1 cellular context compared by ENCODE assay signal in the genomic region with DNA sequence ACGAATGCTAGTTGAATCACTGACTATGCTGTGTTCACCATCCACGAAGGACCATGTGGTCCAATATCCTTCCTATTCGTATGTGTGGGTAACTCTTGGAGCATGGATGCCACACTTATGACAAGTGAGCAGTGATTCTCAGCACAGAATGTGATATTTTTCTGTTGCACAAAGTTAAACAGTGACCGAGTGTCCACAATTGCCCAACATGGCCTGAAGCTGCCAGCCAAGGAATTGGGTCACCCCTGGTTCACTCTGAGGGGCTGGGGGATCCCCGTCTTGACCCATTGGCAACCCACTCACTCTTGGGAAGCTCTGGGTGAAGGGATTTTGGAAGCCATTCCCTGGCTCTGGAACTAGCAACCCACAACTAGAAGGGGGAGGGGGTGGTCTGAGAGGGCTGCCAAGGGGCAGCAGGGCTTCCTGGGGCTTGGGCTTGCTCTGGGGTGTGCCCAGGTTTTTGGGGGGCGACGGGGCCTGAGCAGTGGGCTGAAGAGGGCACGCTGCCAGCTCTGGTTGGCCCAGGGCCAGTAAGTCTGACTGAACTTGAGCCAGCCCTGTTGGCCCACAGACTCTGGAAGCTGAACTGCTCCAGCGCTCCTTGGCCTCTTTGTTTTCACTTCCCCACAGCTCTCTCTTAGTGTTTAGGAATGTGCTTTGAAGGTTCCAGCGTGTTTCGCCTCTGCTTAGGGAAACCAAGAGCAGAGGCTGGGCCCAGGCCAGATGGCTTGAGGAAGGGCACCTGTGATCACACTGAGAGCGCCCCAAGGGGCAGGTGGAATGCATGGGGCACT.
TF ChIP-seq lines count a peak whose summit lies in the region.

No MANE protein-coding gene starts in this region.

TF ChIP-seq in WTC11, 78 proteins besides CTCF, POLR2A, EP300 and RAD21 (continued from another document):
- TF ChIP-seq, protein P1, sequence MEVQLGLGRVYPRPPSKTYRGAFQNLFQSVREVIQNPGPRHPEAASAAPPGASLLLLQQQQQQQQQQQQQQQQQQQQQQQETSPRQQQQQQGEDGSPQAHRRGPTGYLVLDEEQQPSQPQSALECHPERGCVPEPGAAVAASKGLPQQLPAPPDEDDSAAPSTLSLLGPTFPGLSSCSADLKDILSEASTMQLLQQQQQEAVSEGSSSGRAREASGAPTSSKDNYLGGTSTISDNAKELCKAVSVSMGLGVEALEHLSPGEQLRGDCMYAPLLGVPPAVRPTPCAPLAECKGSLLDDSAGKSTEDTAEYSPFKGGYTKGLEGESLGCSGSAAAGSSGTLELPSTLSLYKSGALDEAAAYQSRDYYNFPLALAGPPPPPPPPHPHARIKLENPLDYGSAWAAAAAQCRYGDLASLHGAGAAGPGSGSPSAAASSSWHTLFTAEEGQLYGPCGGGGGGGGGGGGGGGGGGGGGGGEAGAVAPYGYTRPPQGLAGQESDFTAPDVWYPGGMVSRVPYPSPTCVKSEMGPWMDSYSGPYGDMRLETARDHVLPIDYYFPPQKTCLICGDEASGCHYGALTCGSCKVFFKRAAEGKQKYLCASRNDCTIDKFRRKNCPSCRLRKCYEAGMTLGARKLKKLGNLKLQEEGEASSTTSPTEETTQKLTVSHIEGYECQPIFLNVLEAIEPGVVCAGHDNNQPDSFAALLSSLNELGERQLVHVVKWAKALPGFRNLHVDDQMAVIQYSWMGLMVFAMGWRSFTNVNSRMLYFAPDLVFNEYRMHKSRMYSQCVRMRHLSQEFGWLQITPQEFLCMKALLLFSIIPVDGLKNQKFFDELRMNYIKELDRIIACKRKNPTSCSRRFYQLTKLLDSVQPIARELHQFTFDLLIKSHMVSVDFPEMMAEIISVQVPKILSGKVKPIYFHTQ (CRISPR knock-in tag; IDR thresholded peaks at IDR 0.05) = no peak
- TF ChIP-seq ZNF219 (CRISPR knock-in tag; IDR thresholded peaks at IDR 0.05; ENCODE audit: borderline replicate concordance) (no peak), GABPB1 (CRISPR knock-in tag; IDR thresholded peaks at IDR 0.05) (no peak)
- TF ChIP-seq, protein P2, sequence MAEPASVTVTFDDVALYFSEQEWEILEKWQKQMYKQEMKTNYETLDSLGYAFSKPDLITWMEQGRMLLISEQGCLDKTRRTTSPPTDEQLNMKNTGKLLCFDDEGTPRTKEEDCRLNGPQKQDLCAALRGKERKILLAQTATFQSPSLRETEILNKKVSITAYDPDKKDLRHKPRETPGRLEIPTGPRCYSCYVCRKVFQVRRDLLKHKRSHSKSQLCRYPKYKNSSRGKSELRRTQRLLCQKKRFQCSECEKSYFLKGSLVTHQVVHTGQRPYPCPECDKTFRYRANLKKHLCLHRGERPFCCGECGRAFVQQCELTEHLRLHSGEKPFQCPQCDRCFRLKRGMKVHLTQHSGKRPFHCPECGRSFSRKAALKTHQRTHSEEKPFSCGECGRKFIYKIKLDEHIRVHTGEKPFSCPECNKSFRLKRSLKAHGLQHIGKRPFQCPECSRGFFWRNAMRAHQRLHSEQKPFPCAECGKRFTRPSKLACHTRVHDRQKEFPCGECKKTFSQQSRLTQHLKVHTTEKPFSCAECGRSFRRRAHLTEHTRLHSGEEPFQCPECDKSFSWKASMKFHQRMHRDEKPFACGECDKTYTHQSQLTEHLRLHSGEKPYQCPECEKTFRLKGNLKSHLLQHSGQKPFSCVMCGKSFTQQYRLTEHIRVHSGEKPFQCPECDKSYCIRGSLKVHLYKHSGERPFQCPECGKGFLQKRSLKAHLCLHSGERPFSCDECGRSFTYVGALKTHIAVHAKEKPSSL (CRISPR knock-in tag; conservative IDR thresholded peaks at IDR 0.05) = no peak
